In genomic region chr1:16629916-16630530, GRCh38 we compare ENCODE assay signal across 10 cellular contexts. TPM values are rescaled to one million over a fixed set of nuclear protein-coding genes. Genes with fewer than 3 reads are reported as not detected.
DNase-seq lines count a peak whose midpoint lies in the region; ATAC-seq, FAIRE-seq and TF ChIP-seq lines count a peak whose summit lies in the region.
"Not testable (repeated sequence)": the region's sequence is repeated elsewhere in the genome, so short reads cannot be mapped to it uniquely, and the experiment has no call there.
"Had no signal": no experiment of that assay in that cellular context is flagged by ENCODE, and none has a peak within 500 bp of the region (broad histone marks: within the 10 kb centered on the region; RNA-seq: fewer than 3 reads in every experiment).

No MANE protein-coding gene starts in this region.

- not testable (repeated sequence) for H3K27me3 ChIP-seq in foreskin keratinocyte; HepG2 (ENCODE audit: control insufficient read depth in 1 of 2, insufficient read depth in 2 of 2, low read length in 2 of 2); osteoblast (ENCODE audit: insufficient read depth, low read length)

- CTCF ChIA-PET in HEK293 (lab: Yijun Ruan, JAX): interaction anchor here (1.4 kb wide), 1 partner anchor 9 kb away, joined by 5 read pairs; no protein-coding TSS in a partner anchor
- CTCF ChIA-PET in HepG2 (lab: Yijun Ruan, JAX; ENCODE audit: low intra/inter-chr PET ratio, low total read pairs): not testable (repeated sequence)

- H3K9ac ChIP-seq in HepG2 (ENCODE audit: insufficient read depth, low read depth, low read length): not testable (repeated sequence)

- H2AFZ ChIP-seq in HepG2 (ENCODE audit: low read length); osteoblast (ENCODE audit: low read length): not testable (repeated sequence)

- H3K9me3 ChIP-seq in HEK293 (ENCODE audit: control insufficient read depth, insufficient read depth, low read depth, low read length); HepG2 (ENCODE audit: low read length); osteoblast (ENCODE audit: low read depth, low read length): not testable (repeated sequence)

- TF ChIP-seq CTCF in HEK293 (tag by site-specific recombination; IDR thresholded peaks at IDR 0.05); brain (conservative IDR thresholded peaks at IDR 0.05); foreskin keratinocyte (conservative IDR thresholded peaks at IDR 0.05); HepG2 (CRISPR knock-in tag; IDR thresholded peaks at IDR 0.05); osteoblast (IDR thresholded peaks at IDR 0.05; ENCODE audit: extremely low read depth, low read depth, low read length): not testable (repeated sequence)

- TF ChIP-seq RAD21 in HepG2 (CRISPR knock-in tag; IDR thresholded peaks at IDR 0.05): not testable (repeated sequence)

- H3K27ac ChIP-seq in HEK293 (ENCODE audit: extremely low read depth, low read depth, low read length); foreskin keratinocyte; HepG2 (ENCODE audit: extremely low read length, insufficient read depth, low read length); osteoblast (ENCODE audit: low read depth, low read length): not testable (repeated sequence)

- peak; percentile 3 for ATAC-seq in foreskin keratinocyte
- not testable (repeated sequence) for ATAC-seq in HepG2
- ATAC-seq in stimulated activated naive CD8-positive, alpha-beta T cell treated with anti-CD3 and anti-CD28 coated beads, Interleukin-15, amount 100 ng/mL, for 72 hours: peak; percentile 33

- FAIRE-seq in HepG2 (lab: Jason Lieb, UNC): not testable (repeated sequence)

- not testable (repeated sequence) for TF ChIP-seq EP300 in HepG2 (IDR thresholded peaks at IDR 0.05; ENCODE audit: low read depth in 2 of 2, low read length in 2 of 2); HepG2 (CRISPR knock-in tag; IDR thresholded peaks at IDR 0.05; ENCODE audit: borderline replicate concordance)

- not testable (repeated sequence) for H3K79me2 ChIP-seq in HepG2 (ENCODE audit: insufficient read depth, low read length); osteoblast (ENCODE audit: insufficient read depth, low read length)

- in situ Hi-C loops in HepG2 (cut with HindIII; ENCODE audit: extremely low pct_ligation_motif_present, low pct_unique_long_range_greater_than_20kb): not testable (repeated sequence)

- H3K27ac Mint-ChIP-seq in brain: peak overlapping the region in 4 of 5 experiments; percentile 5 to 46 (median 36)
- peak overlapping the region in 1 of 2 donors; percentile 21 for H3K27ac Mint-ChIP-seq in stimulated activated naive CD8-positive, alpha-beta T cell treated with anti-CD3 and anti-CD28 coated beads, Interleukin-15, amount 100 ng/mL, for 72 hours

- BruUV-seq in HepG2 (replicated peaks; lab: Mats Ljungman, UMichigan): TSS peak; percentile 22

- POLR2A ChIA-PET in HEK293 (lab: Yijun Ruan, JAX); HepG2 (lab: Yijun Ruan, JAX): not testable (repeated sequence)

- not testable (repeated sequence) for H3K4me3 Mint-ChIP-seq in brain; stimulated activated naive CD8-positive, alpha-beta T cell treated with anti-CD3 and anti-CD28 coated beads, Interleukin-15, amount 100 ng/mL, for 72 hours

- not testable (repeated sequence) for H3K4me1 Mint-ChIP-seq in brain; stimulated activated naive CD8-positive, alpha-beta T cell treated with anti-CD3 and anti-CD28 coated beads, Interleukin-15, amount 100 ng/mL, for 72 hours

- H3K9me3 Mint-ChIP-seq in brain; stimulated activated naive CD8-positive, alpha-beta T cell treated with anti-CD3 and anti-CD28 coated beads, Interleukin-15, amount 100 ng/mL, for 72 hours: not testable (repeated sequence)

- WGBS in HepG2 (ENCODE audit: low lambda C conversion rate): 98% methylated on average over 21 of the region's 21 CpGs

- not testable (repeated sequence) for H3K27me3 Mint-ChIP-seq in brain; stimulated activated naive CD8-positive, alpha-beta T cell treated with anti-CD3 and anti-CD28 coated beads, Interleukin-15, amount 100 ng/mL, for 72 hours

- DNase-seq in activated CD8-positive, alpha-beta memory T cell treated with anti-CD3 and anti-CD28 coated beads, Interleukin-2, amount 50 U/mL, for 48 hours: peak; percentile 57
- DNase-seq in foreskin keratinocyte; HepG2 (ENCODE audit: low spot score): not testable (repeated sequence)
- DNase-seq in osteoblast (ENCODE audit: insufficient read length, low spot score, missing footprints): peak; percentile 82
- DNase-seq in stimulated activated naive CD8-positive, alpha-beta T cell treated with anti-CD3 and anti-CD28 coated beads, Interleukin-15, amount 100 ng/mL, for 72 hours: peak in 1 of 2 donors; percentile 7

- peaks cover 90% of the 10 kb centered on the region for H3K36me3 Mint-ChIP-seq in brain

- not testable (repeated sequence) for H4K20me1 ChIP-seq in HepG2 (ENCODE audit: insufficient read depth, low read length); osteoblast (ENCODE audit: insufficient read depth, low read length)

- H3K4me1 ChIP-seq in HEK293 (ENCODE audit: control insufficient read depth, insufficient read depth, low read length); foreskin keratinocyte; HepG2 (ENCODE audit: insufficient read depth, low read length); osteoblast (ENCODE audit: insufficient read depth, low read length): not testable (repeated sequence)

- intact Hi-C loops in HepG2 (cut with micrococcal nuclease; ENCODE audit: unreplicated experiment): not testable (repeated sequence)

- not testable (repeated sequence) for H3K4me3 ChIP-seq in HEK293 (ENCODE audit: low read depth, low read length); HepG2 (replicated peaks in 1 of 3; ENCODE audit: insufficient read depth in 1 of 3, low read depth in 2 of 3, low read length in 3 of 3); osteoblast (ENCODE audit: insufficient read depth, low read length)

- TF ChIP-seq POLR2A in HepG2 (IDR thresholded peaks at IDR 0.05; ENCODE audit: insufficient read depth in 1 of 2, low read depth in 2 of 2, low read length in 2 of 2): not testable (repeated sequence)

- H3K4me2 ChIP-seq in HepG2 (ENCODE audit: low read depth, low read length); osteoblast (ENCODE audit: insufficient read depth, low read length): not testable (repeated sequence)

- H3K36me3 ChIP-seq in HEK293 (ENCODE audit: control insufficient read depth in 2 of 2, insufficient read depth in 1 of 2, low read length in 2 of 2) (peaks cover 32 to 88% of the 10 kb centered on the region in 2 experiments), HepG2 (replicated peaks in 1 of 2; ENCODE audit: control insufficient read depth in 1 of 2, insufficient read depth in 2 of 2, low read length in 2 of 2) (peaks cover 64 to 86% of the 10 kb centered on the region in 2 experiments), osteoblast (ENCODE audit: insufficient read depth, low read length) (peaks cover 52% of the 10 kb centered on the region)

RNA-seq across cellular contexts. Expression of gene NBPF1, which starts 16.7 kb away (rescaled TPM):
- polyA plus RNA-seq in brain (ENCODE audit: insufficient read depth, low read depth, low replicate concordance) (76.8 TPM), foreskin keratinocyte (3.9 and 4.2 TPM in 2 replicates), HepG2 (2011; rRNA removed) (30.3 and 38.8 TPM in 2 replicates)
- total RNA-seq in foreskin keratinocyte (19.1 and 25.5 TPM in 2 replicates), HepG2 (2016; rRNA removed; fragmentation: Illumina TruSeq; extraction: Trizol) (35.6 and 36.2 TPM in 2 replicates), osteoblast (54.6 and 71.6 TPM in 2 replicates)
- 2.8 and 3.7 TPM in 2 replicates for total RNA-seq in HepG2 (2016; cell fraction: cytosol; rRNA removed; fragmentation: Illumina TruSeq; extraction: Trizol; ENCODE audit: low read depth)
- 33.6 and 35.9 TPM in 2 replicates for total RNA-seq in HepG2 (2016; cell fraction: insoluble cytoplasmic fraction; rRNA removed; fragmentation: Illumina TruSeq; extraction: Trizol)
- 12.7 and 15.7 TPM in 2 replicates for total RNA-seq in HepG2 (2016; cell fraction: membrane; rRNA removed; fragmentation: Illumina TruSeq; extraction: Trizol)
- 43.1 and 51.6 TPM in 2 replicates for total RNA-seq in HepG2 (2016; cell fraction: nucleus; rRNA removed; fragmentation: Illumina TruSeq; extraction: Trizol)
- polyA plus RNA-seq in HepG2 (2011; cell fraction: cytosol; rRNA removed): 13.9 and 24.8 TPM in 2 replicates
- 44.1 and 66.8 TPM in 2 replicates for polyA plus RNA-seq in HepG2 (2011; cell fraction: nucleus; rRNA removed)
- 24.2 and 34.4 TPM in 2 replicates for polyA plus RNA-seq in HepG2 (2012)
- 3.5 and 3.8 TPM in 2 replicates for polyA plus RNA-seq in HepG2 (2016; cell fraction: cytosol; fragmentation: Illumina TruSeq; extraction: Trizol; ENCODE audit: low read depth)
- polyA plus RNA-seq in HepG2 (2016; cell fraction: insoluble cytoplasmic fraction; fragmentation: Illumina TruSeq; extraction: Trizol; ENCODE audit: low read depth): 24.0 and 26.6 TPM in 2 replicates
- polyA plus RNA-seq in HepG2 (2016; cell fraction: membrane; fragmentation: Illumina TruSeq; extraction: Trizol; ENCODE audit: low read depth): 12.4 and 14.6 TPM in 2 replicates
- polyA plus RNA-seq in HepG2 (2016; cell fraction: nucleus; fragmentation: Illumina TruSeq; extraction: Trizol; ENCODE audit: insufficient read depth, low read depth): 54.4 and 54.5 TPM in 2 replicates
- 29.8 and 35.9 TPM in 2 replicates for polyA minus RNA-seq in HepG2 (2011; rRNA and poly(A)+ RNA removed; ENCODE audit: low replicate concordance)
- 20.5 and 26.0 TPM in 2 replicates for polyA minus RNA-seq in HepG2 (2011; cell fraction: cytosol; rRNA and poly(A)+ RNA removed)
- 98.8 and 162 TPM in 2 replicates for polyA minus RNA-seq in HepG2 (2011; cell fraction: nucleus; rRNA and poly(A)+ RNA removed)

RNA-seq across cellular contexts. Expression of gene RNU1-3, which starts 36.7 kb away (rescaled TPM):
- polyA plus RNA-seq in brain (ENCODE audit: insufficient read depth, low read depth, low replicate concordance): not detected
- 2,556 and 4,441 TPM in 2 replicates for total RNA-seq in foreskin keratinocyte
- polyA plus RNA-seq in foreskin keratinocyte: not detected in 2 replicates
- total RNA-seq in HepG2 (2016; rRNA removed; fragmentation: Illumina TruSeq; extraction: Trizol): 859 and 11,018 TPM in 2 replicates
- total RNA-seq in HepG2 (2016; cell fraction: cytosol; rRNA removed; fragmentation: Illumina TruSeq; extraction: Trizol; ENCODE audit: low read depth): 16,281 and 17,236 TPM in 2 replicates
- total RNA-seq in HepG2 (2016; cell fraction: insoluble cytoplasmic fraction; rRNA removed; fragmentation: Illumina TruSeq; extraction: Trizol): 1,309 and 10,613 TPM in 2 replicates
- total RNA-seq in HepG2 (2016; cell fraction: membrane; rRNA removed; fragmentation: Illumina TruSeq; extraction: Trizol): 2,848 and 3,475 TPM in 2 replicates
- total RNA-seq in HepG2 (2016; cell fraction: nucleus; rRNA removed; fragmentation: Illumina TruSeq; extraction: Trizol): 52,466 and 64,417 TPM in 2 replicates
- under 0.01 TPM in 2 replicates for polyA plus RNA-seq in HepG2 (2011; rRNA removed)
- polyA plus RNA-seq in HepG2 (2011; cell fraction: cytosol; rRNA removed): under 0.01 TPM in 2 replicates
- polyA plus RNA-seq in HepG2 (2011; cell fraction: nucleus; rRNA removed): under 0.01 TPM in 2 replicates
- 59.2 and 78.2 TPM in 2 replicates for polyA plus RNA-seq in HepG2 (2012)
- polyA plus RNA-seq in HepG2 (2016; cell fraction: cytosol; fragmentation: Illumina TruSeq; extraction: Trizol; ENCODE audit: low read depth): 27.3 and 44.4 TPM in 2 replicates
- not detected in 2 replicates for polyA plus RNA-seq in HepG2 (2016; cell fraction: insoluble cytoplasmic fraction; fragmentation: Illumina TruSeq; extraction: Trizol; ENCODE audit: low read depth)
- not detected in 2 replicates for polyA plus RNA-seq in HepG2 (2016; cell fraction: membrane; fragmentation: Illumina TruSeq; extraction: Trizol; ENCODE audit: low read depth)
- 32.8 TPM in 1 of 2 replicates, not detected in the other for polyA plus RNA-seq in HepG2 (2016; cell fraction: nucleus; fragmentation: Illumina TruSeq; extraction: Trizol; ENCODE audit: insufficient read depth, low read depth)
- polyA minus RNA-seq in HepG2 (2011; rRNA and poly(A)+ RNA removed; ENCODE audit: low replicate concordance): 12,820 and 15,604 TPM in 2 replicates
- polyA minus RNA-seq in HepG2 (2011; cell fraction: cytosol; rRNA and poly(A)+ RNA removed): 90,102 and 105,040 TPM in 2 replicates
- polyA minus RNA-seq in HepG2 (2011; cell fraction: nucleus; rRNA and poly(A)+ RNA removed): 42,574 and 58,030 TPM in 2 replicates
- under 0.01 TPM in 1 of 2 replicates, not detected in the other for total RNA-seq in osteoblast
- total RNA-seq: GM23248 had no signal
- polyA plus RNA-seq: CD4-positive, alpha-beta memory T cell; GM23248; urinary bladder had no signal

Comparison
In these comparisons a context has a peak if more than half of its experiments do, and no peak if none do; other contexts are left out.
1. RNA of gene RNU1-3, which starts 36.7 kb away (total RNA-seq): 859 to 64,417 TPM in HepG2 and 2,556 to 4,441 TPM in foreskin keratinocyte; under 0.01 TPM in osteoblast; every median in the first group is over 100 times any median in the second.